Comparison of ENCODE assay signal across 1 cellular context in the genomic region with DNA sequence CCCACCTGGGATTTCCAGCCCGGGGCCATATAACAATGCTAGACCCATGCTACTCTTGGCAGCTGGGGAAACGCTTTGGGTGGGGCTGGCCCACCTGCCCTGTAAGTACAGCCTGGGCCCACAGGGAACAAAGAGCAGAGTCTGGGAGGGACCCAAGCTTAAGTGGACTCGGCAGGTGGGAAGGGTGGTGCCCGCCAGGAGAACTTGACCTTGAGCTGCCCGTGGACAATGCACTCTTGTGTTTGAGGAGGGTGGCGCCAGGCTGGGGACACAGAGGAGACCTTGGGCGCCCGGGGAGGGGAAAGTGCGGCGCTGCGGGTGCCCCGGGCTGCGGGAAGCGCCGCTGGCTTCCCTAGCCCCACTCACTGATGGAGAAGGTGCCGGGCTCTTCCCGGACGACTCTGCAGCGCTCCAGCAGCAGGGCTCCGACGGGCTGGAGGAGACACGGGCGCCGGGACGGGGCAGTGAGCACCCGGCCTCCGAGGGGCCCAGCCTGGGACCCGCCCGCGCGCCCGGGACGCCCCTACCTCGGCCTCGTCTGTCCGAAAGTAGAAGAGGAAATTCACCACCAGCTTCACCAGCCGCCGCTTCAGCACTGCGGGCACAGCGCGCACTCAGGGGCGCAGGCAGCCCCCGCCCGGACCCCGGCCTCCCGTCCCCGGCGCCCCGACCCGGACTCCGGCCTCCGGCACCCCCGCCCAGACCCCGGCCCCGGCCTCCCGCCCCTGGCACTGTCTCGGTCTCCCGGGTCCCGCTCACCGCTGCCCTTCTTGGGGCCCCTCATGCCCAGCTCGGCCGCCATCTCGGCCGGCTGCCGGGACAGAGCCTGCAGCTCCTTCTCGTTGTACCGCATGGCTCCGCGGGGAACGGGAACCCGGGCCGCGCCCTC.
A peak's percentile ranks its signal among the peaks of the same experiment; 100 is the strongest.
TF ChIP-seq lines count a peak whose summit lies in the region.

No MANE protein-coding gene starts in this region.

TF ChIP-seq in HepG2, 621 proteins besides CTCF, POLR2A, EP300 and RAD21 (continued from another document and continues in another):
- TF ChIP-seq, protein P1, sequence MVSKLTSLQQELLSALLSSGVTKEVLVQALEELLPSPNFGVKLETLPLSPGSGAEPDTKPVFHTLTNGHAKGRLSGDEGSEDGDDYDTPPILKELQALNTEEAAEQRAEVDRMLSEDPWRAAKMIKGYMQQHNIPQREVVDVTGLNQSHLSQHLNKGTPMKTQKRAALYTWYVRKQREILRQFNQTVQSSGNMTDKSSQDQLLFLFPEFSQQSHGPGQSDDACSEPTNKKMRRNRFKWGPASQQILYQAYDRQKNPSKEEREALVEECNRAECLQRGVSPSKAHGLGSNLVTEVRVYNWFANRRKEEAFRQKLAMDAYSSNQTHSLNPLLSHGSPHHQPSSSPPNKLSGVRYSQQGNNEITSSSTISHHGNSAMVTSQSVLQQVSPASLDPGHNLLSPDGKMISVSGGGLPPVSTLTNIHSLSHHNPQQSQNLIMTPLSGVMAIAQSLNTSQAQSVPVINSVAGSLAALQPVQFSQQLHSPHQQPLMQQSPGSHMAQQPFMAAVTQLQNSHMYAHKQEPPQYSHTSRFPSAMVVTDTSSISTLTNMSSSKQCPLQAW (CRISPR knock-in tag; IDR thresholded peaks at IDR 0.05) = peak; percentile 41; the same call in 1 of the 2 replicates
- TF ChIP-seq ZNF552 (CRISPR knock-in tag; IDR thresholded peaks at IDR 0.05; ENCODE audit: borderline replicate concordance) = no peak; the same call in 1 of the 2 replicates
- no peak for TF ChIP-seq THYN1 (CRISPR knock-in tag; IDR thresholded peaks at IDR 0.05; ENCODE audit: borderline replicate concordance, low read depth)
- no peak for TF ChIP-seq JARID2 (CRISPR knock-in tag; IDR thresholded peaks at IDR 0.05; ENCODE audit: insufficient replicate concordance)
- TF ChIP-seq ZNF543 (CRISPR knock-in tag; IDR thresholded peaks at IDR 0.05) = no peak
- no peak for TF ChIP-seq ZNF225 (CRISPR knock-in tag; IDR thresholded peaks at IDR 0.05)
- TF ChIP-seq ZMYM4 (CRISPR knock-in tag; IDR thresholded peaks at IDR 0.05) = 0 out of 2 replicates have a peak, but pooled peaks have one; percentile 33
- TF ChIP-seq ZNF430 (CRISPR knock-in tag; IDR thresholded peaks at IDR 0.05) = no peak
- TF ChIP-seq, protein P2, sequence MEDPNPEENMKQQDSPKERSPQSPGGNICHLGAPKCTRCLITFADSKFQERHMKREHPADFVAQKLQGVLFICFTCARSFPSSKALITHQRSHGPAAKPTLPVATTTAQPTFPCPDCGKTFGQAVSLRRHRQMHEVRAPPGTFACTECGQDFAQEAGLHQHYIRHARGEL (CRISPR knock-in tag; IDR thresholded peaks at IDR 0.05) = no peak
- TF ChIP-seq ZXDC (CRISPR knock-in tag; IDR thresholded peaks at IDR 0.05) = 0 out of 2 replicates have a peak, but pooled peaks have one; percentile 58
- TF ChIP-seq ARNT2 (CRISPR knock-in tag; IDR thresholded peaks at IDR 0.05; ENCODE audit: low read depth) = no peak
- TF ChIP-seq, protein P3, sequence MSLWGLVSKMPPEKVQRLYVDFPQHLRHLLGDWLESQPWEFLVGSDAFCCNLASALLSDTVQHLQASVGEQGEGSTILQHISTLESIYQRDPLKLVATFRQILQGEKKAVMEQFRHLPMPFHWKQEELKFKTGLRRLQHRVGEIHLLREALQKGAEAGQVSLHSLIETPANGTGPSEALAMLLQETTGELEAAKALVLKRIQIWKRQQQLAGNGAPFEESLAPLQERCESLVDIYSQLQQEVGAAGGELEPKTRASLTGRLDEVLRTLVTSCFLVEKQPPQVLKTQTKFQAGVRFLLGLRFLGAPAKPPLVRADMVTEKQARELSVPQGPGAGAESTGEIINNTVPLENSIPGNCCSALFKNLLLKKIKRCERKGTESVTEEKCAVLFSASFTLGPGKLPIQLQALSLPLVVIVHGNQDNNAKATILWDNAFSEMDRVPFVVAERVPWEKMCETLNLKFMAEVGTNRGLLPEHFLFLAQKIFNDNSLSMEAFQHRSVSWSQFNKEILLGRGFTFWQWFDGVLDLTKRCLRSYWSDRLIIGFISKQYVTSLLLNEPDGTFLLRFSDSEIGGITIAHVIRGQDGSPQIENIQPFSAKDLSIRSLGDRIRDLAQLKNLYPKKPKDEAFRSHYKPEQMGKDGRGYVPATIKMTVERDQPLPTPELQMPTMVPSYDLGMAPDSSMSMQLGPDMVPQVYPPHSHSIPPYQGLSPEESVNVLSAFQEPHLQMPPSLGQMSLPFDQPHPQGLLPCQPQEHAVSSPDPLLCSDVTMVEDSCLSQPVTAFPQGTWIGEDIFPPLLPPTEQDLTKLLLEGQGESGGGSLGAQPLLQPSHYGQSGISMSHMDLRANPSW (CRISPR knock-in tag; IDR thresholded peaks at IDR 0.05; ENCODE audit: borderline replicate concordance) = no peak
- TF ChIP-seq, protein P4, sequence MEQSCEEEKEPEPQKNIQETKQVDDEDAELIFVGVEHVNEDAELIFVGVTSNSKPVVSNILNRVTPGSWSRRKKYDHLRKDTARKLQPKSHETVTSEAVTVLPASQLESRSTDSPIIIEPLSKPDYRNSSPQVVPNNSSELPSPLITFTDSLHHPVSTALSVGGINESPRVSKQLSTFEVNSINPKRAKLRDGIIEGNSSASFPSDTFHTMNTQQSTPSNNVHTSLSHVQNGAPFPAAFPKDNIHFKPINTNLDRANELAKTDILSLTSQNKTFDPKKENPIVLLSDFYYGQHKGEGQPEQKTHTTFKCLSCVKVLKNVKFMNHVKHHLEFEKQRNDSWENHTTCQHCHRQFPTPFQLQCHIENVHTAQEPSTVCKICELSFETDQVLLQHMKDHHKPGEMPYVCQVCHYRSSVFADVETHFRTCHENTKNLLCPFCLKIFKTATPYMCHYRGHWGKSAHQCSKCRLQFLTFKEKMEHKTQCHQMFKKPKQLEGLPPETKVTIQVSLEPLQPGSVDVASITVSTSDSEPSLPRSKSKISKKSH (CRISPR knock-in tag; IDR thresholded peaks at IDR 0.05; ENCODE audit: borderline replicate concordance) = no peak
- TF ChIP-seq HOXA7 (CRISPR knock-in tag; IDR thresholded peaks at IDR 0.05) = 0 out of 2 replicates have a peak, but pooled peaks have one; percentile 45
- no peak for TF ChIP-seq ZNF709 (CRISPR knock-in tag; IDR thresholded peaks at IDR 0.05)
- no peak for TF ChIP-seq KLF9 (CRISPR knock-in tag; IDR thresholded peaks at IDR 0.05; ENCODE audit: low read depth)
- TF ChIP-seq SMAD3 (CRISPR knock-in tag; IDR thresholded peaks at IDR 0.05) = no peak
- no peak for TF ChIP-seq ZNF20 (CRISPR knock-in tag; IDR thresholded peaks at IDR 0.05)
- TF ChIP-seq ZNF383 (CRISPR knock-in tag; IDR thresholded peaks at IDR 0.05; ENCODE audit: borderline replicate concordance) = no peak
- no peak for TF ChIP-seq SP4 (CRISPR knock-in tag; IDR thresholded peaks at IDR 0.05)
- TF ChIP-seq, protein P5, sequence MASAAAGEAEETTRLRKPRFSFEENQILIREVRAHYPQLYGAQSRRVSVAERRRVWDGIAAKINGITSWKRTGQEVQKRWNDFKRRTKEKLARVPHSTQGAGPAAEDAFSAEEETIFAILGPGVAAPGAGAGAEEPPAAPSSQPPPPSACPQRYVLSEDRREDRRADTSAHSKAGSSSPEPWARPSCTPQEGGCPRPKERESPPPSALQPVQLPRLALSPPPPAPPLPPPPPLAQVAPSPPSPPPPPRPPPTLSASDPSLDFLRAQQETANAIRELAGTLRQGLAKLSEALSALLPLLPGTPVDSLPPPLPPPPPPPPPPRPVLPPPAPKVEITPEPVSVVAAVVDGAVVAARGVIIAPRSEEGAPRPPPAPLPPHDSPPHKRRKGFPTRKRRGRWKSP (CRISPR knock-in tag; IDR thresholded peaks at IDR 0.05) = no peak; the same call in 1 of the 2 replicates
- no peak for TF ChIP-seq ZNF143 (CRISPR knock-in tag; IDR thresholded peaks at IDR 0.05)
- no peak for TF ChIP-seq FOXC1 (CRISPR knock-in tag; IDR thresholded peaks at IDR 0.05; ENCODE audit: borderline replicate concordance)
- TF ChIP-seq ZC3H13 (CRISPR knock-in tag; IDR thresholded peaks at IDR 0.05) = no peak
- no peak for TF ChIP-seq ZNF441 (CRISPR knock-in tag; IDR thresholded peaks at IDR 0.05; ENCODE audit: borderline replicate concordance)
- TF ChIP-seq ZNF589 (CRISPR knock-in tag; conservative IDR thresholded peaks at IDR 0.05) = no peak
- TF ChIP-seq ZNF180 (CRISPR knock-in tag; IDR thresholded peaks at IDR 0.05; ENCODE audit: borderline replicate concordance, low read depth) = no peak
- no peak for TF ChIP-seq ZNF17 (CRISPR knock-in tag; IDR thresholded peaks at IDR 0.05)
- TF ChIP-seq, protein P6, sequence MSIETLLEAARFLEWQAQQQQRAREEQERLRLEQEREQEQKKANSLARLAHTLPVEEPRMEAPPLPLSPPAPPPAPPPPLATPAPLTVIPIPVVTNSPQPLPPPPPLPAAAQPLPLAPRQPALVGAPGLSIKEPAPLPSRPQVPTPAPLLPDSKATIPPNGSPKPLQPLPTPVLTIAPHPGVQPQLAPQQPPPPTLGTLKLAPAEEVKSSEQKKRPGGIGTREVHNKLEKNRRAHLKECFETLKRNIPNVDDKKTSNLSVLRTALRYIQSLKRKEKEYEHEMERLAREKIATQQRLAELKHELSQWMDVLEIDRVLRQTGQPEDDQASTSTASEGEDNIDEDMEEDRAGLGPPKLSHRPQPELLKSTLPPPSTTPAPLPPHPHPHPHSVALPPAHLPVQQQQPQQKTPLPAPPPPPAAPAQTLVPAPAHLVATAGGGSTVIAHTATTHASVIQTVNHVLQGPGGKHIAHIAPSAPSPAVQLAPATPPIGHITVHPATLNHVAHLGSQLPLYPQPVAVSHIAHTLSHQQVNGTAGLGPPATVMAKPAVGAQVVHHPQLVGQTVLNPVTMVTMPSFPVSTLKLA (IDR thresholded peaks at IDR 0.05) = no peak
- no peak for TF ChIP-seq PAX8 (CRISPR knock-in tag; IDR thresholded peaks at IDR 0.05; ENCODE audit: borderline replicate concordance)
- no peak for TF ChIP-seq KDM3A (CRISPR knock-in tag; IDR thresholded peaks at IDR 0.05; ENCODE audit: low read depth)
- TF ChIP-seq CEBPG (CRISPR knock-in tag; IDR thresholded peaks at IDR 0.05) = no peak
- no peak for TF ChIP-seq SP2 (CRISPR knock-in tag; IDR thresholded peaks at IDR 0.05)
- 0 out of 2 replicates have a peak, but pooled peaks have one; percentile 46 for TF ChIP-seq ZNF746 (CRISPR knock-in tag; IDR thresholded peaks at IDR 0.05)
- TF ChIP-seq GATAD1 (CRISPR knock-in tag; IDR thresholded peaks at IDR 0.05) = no peak; the same call in 1 of the 2 replicates
- no peak for TF ChIP-seq ZNF879 (CRISPR knock-in tag; IDR thresholded peaks at IDR 0.05)
- TF ChIP-seq BHLHE40 (IDR thresholded peaks at IDR 0.05; ENCODE audit: low read length) = no peak
- TF ChIP-seq GLMP (CRISPR knock-in tag; IDR thresholded peaks at IDR 0.05; ENCODE audit: borderline replicate concordance) = no peak
- no peak for TF ChIP-seq PTBP1 (IDR thresholded peaks at IDR 0.05; ENCODE audit: low read depth, low read length, poor library complexity, severe bottlenecking)
- TF ChIP-seq HNRNPLL (IDR thresholded peaks at IDR 0.05; ENCODE audit: low read depth, low read length, poor library complexity, severe bottlenecking) = no peak
- peak; percentile 11; the same call in 1 of the 2 replicates for TF ChIP-seq DZIP1 (CRISPR knock-in tag; IDR thresholded peaks at IDR 0.05)
- TF ChIP-seq ATF7-NPFF (CRISPR knock-in tag; IDR thresholded peaks at IDR 0.05; ENCODE audit: low read depth) = 0 out of 2 replicates have a peak, but pooled peaks have one; percentile 48
- no peak for TF ChIP-seq ZNF569 (CRISPR knock-in tag; IDR thresholded peaks at IDR 0.05; ENCODE audit: borderline replicate concordance)
- TF ChIP-seq NFKBIZ (CRISPR knock-in tag; IDR thresholded peaks at IDR 0.05) = no peak
- no peak for TF ChIP-seq CERS6 (CRISPR knock-in tag; IDR thresholded peaks at IDR 0.05)
